In the genomic region with DNA sequence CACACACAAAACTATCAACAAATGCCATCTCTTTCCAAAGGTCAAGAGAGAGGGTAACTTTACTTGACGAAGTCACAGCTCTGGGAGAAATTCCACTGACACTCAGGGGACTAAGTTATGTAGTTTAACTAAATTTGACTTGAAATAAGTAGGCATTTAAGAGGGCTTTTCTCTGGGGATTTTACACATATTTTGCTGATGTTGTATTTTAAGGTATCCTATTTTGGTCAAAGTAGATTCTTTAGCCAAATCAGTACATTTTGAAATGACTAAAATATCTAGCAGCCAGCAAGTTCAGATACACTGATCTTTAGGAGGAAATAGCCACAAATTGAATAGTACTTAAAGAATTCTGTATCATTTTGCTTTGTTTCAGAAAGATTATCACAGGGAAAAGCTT, we compare ENCODE assay signal across 29 cellular contexts.
"Had no signal": no experiment of that assay in that cellular context is flagged by ENCODE, and none has a peak within 500 bp of the region (broad histone marks: within the 10 kb centered on the region; RNA-seq: fewer than 3 reads in every experiment).

No MANE protein-coding gene starts in this region.

- DNase-seq: activated CD4-positive, alpha-beta memory T cell treated with anti-CD3 and anti-CD28 coated beads for 36 hours; activated CD4-positive, alpha-beta T cell treated with anti-CD3 and anti-CD28 coated beads for 36 hours; activated CD4-positive, alpha-beta T cell treated with anti-CD3 and anti-CD28 coated beads, Interleukin-2, amount 10 ng/mL, durations not matched to agents 24 days and 14 days; activated CD4-positive, CD25-positive, alpha-beta regulatory T cell; activated CD4-positive, CD25-positive, alpha-beta regulatory T cell treated with anti-CD3 and anti-CD28 coated beads, Interleukin-2, amount 50 U/mL, for 72 hours; activated CD8-positive, alpha-beta memory T cell treated with anti-CD3 and anti-CD28 coated beads, Interleukin-2, amount 10 ng/mL, durations not matched to agents 7 days and 5 days; activated CD8-positive, alpha-beta memory T cell treated with anti-CD3 and anti-CD28 coated beads, Interleukin-2, amount 50 U/mL, for 4 hours; activated CD8-positive, alpha-beta T cell treated with anti-CD3 and anti-CD28 coated beads, Interleukin-2, amount 10 ng/mL, durations not matched to agents 7 days and 5 days; activated effector memory CD4-positive, alpha-beta T cell treated with anti-CD3 and anti-CD28 coated beads, Interleukin-2, amount 50 U/mL, for 16 hours; activated naive CD4-positive, alpha-beta T cell treated with anti-CD3 and anti-CD28 coated beads for 36 hours; activated naive CD8-positive, alpha-beta T cell treated with anti-CD3 and anti-CD28 coated beads, Interleukin-2, amount 10 ng/mL, durations not matched to agents 7 days and 5 days; activated T-cell treated with anti-CD3 and anti-CD28 coated beads, Interleukin-2, amount 50 U/mL, for 1 hour; activated T-cell treated with anti-CD3 and anti-CD28 coated beads, Interleukin-2, amount 50 U/mL, for 48 hours; amniotic stem cell; brain microvascular endothelial cell; colonic mucosa; effector CD8-positive, alpha-beta T cell; esophagus squamous epithelium; foreskin melanocyte; T-helper 2 cell had no signal

- FAIRE-seq: astrocyte, bronchial epithelial cell, endometrium, endothelial cell of umbilical vein had no signal

- H3K36me3 Mint-ChIP-seq: activated CD4-positive, alpha-beta memory T cell treated with anti-CD3 and anti-CD28 coated beads for 36 hours; activated CD8-positive, alpha-beta memory T cell treated with anti-CD3 and anti-CD28 coated beads, Interleukin-2, amount 10 ng/mL, durations not matched to agents 7 days and 5 days; activated naive CD4-positive, alpha-beta T cell treated with anti-CD3 and anti-CD28 coated beads, Interleukin-2, amount 50 U/mL, for 72 hours; activated naive CD8-positive, alpha-beta T cell treated with anti-CD3 and anti-CD28 coated beads, Interleukin-2, amount 10 ng/mL, durations not matched to agents 7 days and 5 days had no signal

- H3K27ac ChIP-seq: brain microvascular endothelial cell, colonic mucosa, epithelial cell of prostate, esophagus squamous epithelium had no signal

- H3K4me3 Mint-ChIP-seq: activated CD4-positive, alpha-beta memory T cell treated with anti-CD3 and anti-CD28 coated beads for 36 hours; activated CD4-positive, alpha-beta T cell treated with anti-CD3 and anti-CD28 coated beads for 36 hours; activated CD4-positive, alpha-beta T cell treated with anti-CD3 and anti-CD28 coated beads, Interleukin-2, amount 10 ng/mL, durations not matched to agents 24 days and 14 days; activated CD8-positive, alpha-beta memory T cell treated with anti-CD3 and anti-CD28 coated beads, Interleukin-2, amount 10 ng/mL, durations not matched to agents 7 days and 5 days; activated CD8-positive, alpha-beta T cell treated with anti-CD3 and anti-CD28 coated beads, Interleukin-2, amount 10 ng/mL, durations not matched to agents 7 days and 5 days; activated naive CD4-positive, alpha-beta T cell treated with anti-CD3 and anti-CD28 coated beads for 36 hours; activated naive CD8-positive, alpha-beta T cell treated with anti-CD3 and anti-CD28 coated beads, Interleukin-2, amount 10 ng/mL, durations not matched to agents 7 days and 5 days; activated T-helper 1 cell treated with anti-CD3 and anti-CD28 coated beads, Interleukin-12 subunit alpha, Interleukin-12 subunit beta, Interleukin-2, Interleukin-4 antibody, amounts not matched to agents 30 ng/mL and 10 ng/mL and 1 ng/mL, durations not matched to agents 14 hours and 24 hours and 36 hours; central memory CD8-positive, alpha-beta T cell had no signal

- H3K36me3 ChIP-seq: brain microvascular endothelial cell, colonic mucosa, esophagus squamous epithelium had no signal

- H3K9me3 ChIP-seq: colonic mucosa, esophagus squamous epithelium had no signal

- H3K4me1 Mint-ChIP-seq: central memory CD8-positive, alpha-beta T cell had no signal

- ATAC-seq: activated CD4-positive, alpha-beta T cell treated with anti-CD3 and anti-CD28 coated beads for 36 hours; activated CD8-positive, alpha-beta memory T cell treated with anti-CD3 and anti-CD28 coated beads, Interleukin-2, amount 10 ng/mL, durations not matched to agents 7 days and 5 days; activated CD8-positive, alpha-beta T cell treated with anti-CD3 and anti-CD28 coated beads, Interleukin-2, amount 10 ng/mL, durations not matched to agents 7 days and 5 days; activated naive CD4-positive, alpha-beta T cell treated with anti-CD3 and anti-CD28 coated beads, Interleukin-2, amount 50 U/mL, for 72 hours had no signal

- H3K27ac Mint-ChIP-seq: activated CD4-positive, alpha-beta memory T cell treated with anti-CD3 and anti-CD28 coated beads for 36 hours; activated CD4-positive, alpha-beta T cell treated with anti-CD3 and anti-CD28 coated beads for 36 hours; activated CD4-positive, alpha-beta T cell treated with anti-CD3 and anti-CD28 coated beads, Interleukin-2, amount 10 ng/mL, durations not matched to agents 24 days and 14 days; activated CD8-positive, alpha-beta memory T cell treated with anti-CD3 and anti-CD28 coated beads, Interleukin-2, amount 10 ng/mL, durations not matched to agents 7 days and 5 days; activated CD8-positive, alpha-beta T cell treated with anti-CD3 and anti-CD28 coated beads, Interleukin-2, amount 10 ng/mL, durations not matched to agents 7 days and 5 days; activated naive CD4-positive, alpha-beta T cell treated with anti-CD3 and anti-CD28 coated beads for 36 hours; activated naive CD4-positive, alpha-beta T cell treated with anti-CD3 and anti-CD28 coated beads, Interleukin-2, amount 50 U/mL, for 72 hours; activated naive CD8-positive, alpha-beta T cell treated with anti-CD3 and anti-CD28 coated beads, Interleukin-2, amount 10 ng/mL, durations not matched to agents 7 days and 5 days; activated T-helper 1 cell treated with anti-CD3 and anti-CD28 coated beads, Interleukin-12 subunit alpha, Interleukin-12 subunit beta, Interleukin-2, Interleukin-4 antibody, amounts not matched to agents 30 ng/mL and 10 ng/mL and 1 ng/mL, durations not matched to agents 14 hours and 24 hours and 36 hours; activated T-helper 2 cell treated with anti-CD3 and anti-CD28 coated beads, Interferon-gamma antibody, Interleukin-2, Interleukin-4, amounts not matched to agents 10 μg/mL and 5 μg/mL and 100 μg/mL, durations not matched to agents 14 hours and 24 hours and 36 hours had no signal

- H3K9me3 Mint-ChIP-seq: activated CD4-positive, alpha-beta memory T cell treated with anti-CD3 and anti-CD28 coated beads for 36 hours; activated CD4-positive, alpha-beta T cell treated with anti-CD3 and anti-CD28 coated beads, Interleukin-2, amount 10 ng/mL, durations not matched to agents 24 days and 14 days; activated naive CD4-positive, alpha-beta T cell treated with anti-CD3 and anti-CD28 coated beads for 36 hours; activated naive CD4-positive, alpha-beta T cell treated with anti-CD3 and anti-CD28 coated beads, Interleukin-2, amount 50 U/mL, for 72 hours; activated naive CD8-positive, alpha-beta T cell treated with anti-CD3 and anti-CD28 coated beads, Interleukin-2, amount 10 ng/mL, durations not matched to agents 7 days and 5 days; activated T-helper 1 cell treated with anti-CD3 and anti-CD28 coated beads, Interleukin-12 subunit alpha, Interleukin-12 subunit beta, Interleukin-2, Interleukin-4 antibody, amounts not matched to agents 30 ng/mL and 10 ng/mL and 1 ng/mL, durations not matched to agents 14 hours and 24 hours and 36 hours; activated T-helper 2 cell treated with anti-CD3 and anti-CD28 coated beads, Interferon-gamma antibody, Interleukin-2, Interleukin-4, amounts not matched to agents 10 μg/mL and 5 μg/mL and 100 μg/mL, durations not matched to agents 14 hours and 24 hours and 36 hours; central memory CD8-positive, alpha-beta T cell had no signal

- H3K4me3 ChIP-seq: colonic mucosa, esophagus squamous epithelium had no signal

- H3K27me3 ChIP-seq: brain microvascular endothelial cell, colonic mucosa, esophagus squamous epithelium had no signal
